ENCODE assay signal across 1 cellular context in the genomic region with DNA sequence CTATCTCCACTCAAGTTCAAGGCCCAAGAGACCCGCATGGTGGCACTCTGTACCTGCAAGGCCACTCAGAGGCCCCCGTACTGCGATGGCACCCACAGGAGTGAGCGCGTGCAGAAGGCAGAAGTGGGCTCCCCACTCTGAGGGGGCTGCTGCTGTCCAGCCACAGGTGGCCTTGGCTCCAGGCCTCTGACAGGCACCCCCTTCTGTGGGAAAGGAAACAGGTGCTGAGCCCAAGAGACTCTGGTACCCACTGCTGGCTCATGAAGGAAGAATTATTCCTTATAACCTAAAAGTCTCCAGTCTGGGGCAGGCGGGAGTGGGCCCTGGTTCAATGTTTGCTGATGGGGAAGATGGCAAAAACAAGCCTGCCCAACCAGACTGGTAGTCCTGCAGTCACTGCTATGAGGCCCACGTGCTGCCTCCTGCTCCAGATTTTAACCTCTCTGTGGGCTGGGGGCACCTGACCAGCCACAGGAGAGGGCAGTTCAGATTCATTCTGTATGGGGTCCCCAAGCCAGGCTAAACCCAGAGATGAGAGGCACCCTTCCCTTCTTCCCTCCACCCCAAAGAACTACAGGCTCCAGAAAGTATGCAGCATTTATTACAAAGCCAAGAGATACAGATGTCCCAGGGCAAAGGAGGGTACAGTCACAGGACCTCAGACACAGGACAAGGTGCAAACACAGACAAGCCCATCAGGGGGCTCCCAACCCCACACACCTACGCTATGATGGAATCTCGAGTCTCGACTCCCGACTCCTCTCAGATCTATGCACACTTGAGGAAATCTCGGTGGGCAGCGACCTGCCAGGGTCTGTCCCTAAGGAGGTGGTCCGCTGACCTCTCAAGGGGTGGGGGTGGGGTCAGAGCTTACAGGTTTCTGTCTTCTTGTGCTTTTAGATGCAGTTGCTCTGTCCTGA.
TF ChIP-seq lines count a peak whose summit lies in the region.

No MANE protein-coding gene starts in this region.

TF ChIP-seq in GM12878, 131 proteins besides CTCF, POLR2A, EP300 and RAD21:
- TF ChIP-seq NR2C1 (IDR thresholded peaks at IDR 0.05), result no peak
- TF ChIP-seq, protein P1, sequence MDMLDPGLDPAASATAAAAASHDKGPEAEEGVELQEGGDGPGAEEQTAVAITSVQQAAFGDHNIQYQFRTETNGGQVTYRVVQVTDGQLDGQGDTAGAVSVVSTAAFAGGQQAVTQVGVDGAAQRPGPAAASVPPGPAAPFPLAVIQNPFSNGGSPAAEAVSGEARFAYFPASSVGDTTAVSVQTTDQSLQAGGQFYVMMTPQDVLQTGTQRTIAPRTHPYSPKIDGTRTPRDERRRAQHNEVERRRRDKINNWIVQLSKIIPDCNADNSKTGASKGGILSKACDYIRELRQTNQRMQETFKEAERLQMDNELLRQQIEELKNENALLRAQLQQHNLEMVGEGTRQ (IDR thresholded peaks at IDR 0.05; ENCODE audit: borderline replicate concordance, low read depth, low read length), result no peak
- no peak for TF ChIP-seq ZBED1 (IDR thresholded peaks at IDR 0.05; ENCODE audit: borderline replicate concordance)
- no peak for TF ChIP-seq RFX5 (IDR thresholded peaks at IDR 0.05; ENCODE audit: low read depth, low read length)
- TF ChIP-seq MYB (IDR thresholded peaks at IDR 0.05; ENCODE audit: borderline replicate concordance, low read depth, low read length), result no peak
- no peak for TF ChIP-seq BHLHE40 (IDR thresholded peaks at IDR 0.05; ENCODE audit: borderline replicate concordance in 1 of 2, low read depth in 2 of 2, low read length in 1 of 2)
- no peak for TF ChIP-seq ZNF622 (IDR thresholded peaks at IDR 0.05)
- no peak for TF ChIP-seq ZNF384 (IDR thresholded peaks at IDR 0.05; ENCODE audit: borderline replicate concordance, low read depth, low read length)
- TF ChIP-seq ZBTB33 (IDR thresholded peaks at IDR 0.05), result no peak
- no peak for TF ChIP-seq SIX5 (IDR thresholded peaks at IDR 0.05; ENCODE audit: low read depth, low read length, severe bottlenecking)
- no peak for TF ChIP-seq PAX5 (IDR thresholded peaks at IDR 0.05; ENCODE audit: borderline replicate concordance, low read depth, low read length)
- TF ChIP-seq SPI1 (IDR thresholded peaks at IDR 0.05; ENCODE audit: borderline replicate concordance, insufficient read depth, low read depth, low read length), result no peak
- no peak for TF ChIP-seq CEBPZ (IDR thresholded peaks at IDR 0.05; ENCODE audit: low read depth, low read length)
- no peak for TF ChIP-seq CREB1 (IDR thresholded peaks at IDR 0.05; ENCODE audit: low read depth)
- TF ChIP-seq ESRRA (IDR thresholded peaks at IDR 0.05; ENCODE audit: low read length), result no peak
- no peak for TF ChIP-seq GATAD2B (conservative IDR thresholded peaks at IDR 0.05; ENCODE audit: low read depth)
- no peak for TF ChIP-seq MYC (IDR thresholded peaks at IDR 0.05; ENCODE audit: insufficient read depth, insufficient read length, insufficient replicate concordance, low read length, severe bottlenecking)
TF ChIP-seq in GM12878: peak in this region for 0.
